2 cellular contexts compared by ENCODE assay signal in the genomic region with DNA sequence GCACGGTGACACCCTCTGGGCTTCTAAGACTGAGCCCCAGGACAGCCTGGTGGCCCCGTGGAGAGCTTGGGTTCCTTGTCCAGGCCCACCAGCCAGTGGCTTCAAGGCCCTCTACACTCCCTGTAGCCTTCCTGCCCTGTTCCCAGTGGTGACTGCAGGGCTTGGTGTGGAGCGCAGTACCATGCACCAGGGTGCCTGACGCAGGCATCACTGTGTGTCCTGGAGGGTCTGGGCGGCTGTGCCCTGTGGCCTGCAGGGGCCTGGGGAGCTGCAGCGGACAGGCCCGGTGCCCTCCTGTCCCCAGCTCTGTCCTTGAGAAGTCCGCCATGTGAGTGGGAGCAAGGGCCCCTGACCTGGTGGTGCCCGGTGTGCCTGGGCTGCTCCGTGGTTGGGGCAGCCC.
TF ChIP-seq lines count a peak whose summit lies in the region.

No MANE protein-coding gene starts in this region.

TF ChIP-seq in HepG2, 621 proteins besides CTCF, POLR2A, EP300 and RAD21:
- TF ChIP-seq AGO2 (optimal IDR thresholded peaks at IDR 0.05; ENCODE audit: low read depth, low read length) (peak; percentile 54), ZNF891 (CRISPR knock-in tag; IDR thresholded peaks at IDR 0.05) (no peak)

TF ChIP-seq in K562, 482 proteins besides CTCF, POLR2A, EP300 and RAD21:
- TF ChIP-seq, protein P1, sequence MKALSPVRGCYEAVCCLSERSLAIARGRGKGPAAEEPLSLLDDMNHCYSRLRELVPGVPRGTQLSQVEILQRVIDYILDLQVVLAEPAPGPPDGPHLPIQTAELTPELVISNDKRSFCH (CRISPR knock-in tag; IDR thresholded peaks at IDR 0.05): no peak
- TF ChIP-seq, protein P1 (tag; IDR thresholded peaks at IDR 0.05): no peak
- TF ChIP-seq RBM22 (IDR thresholded peaks at IDR 0.05; ENCODE audit: low read depth, low read length, poor library complexity, severe bottlenecking) (peak; percentile 38), POLR2G (IDR thresholded peaks at IDR 0.05; ENCODE audit: low read depth, low read length) (peak; percentile 52; the same call in 1 of the 2 replicates), STAT5A (IDR thresholded peaks at IDR 0.05; ENCODE audit: borderline replicate concordance, low read length) (no peak), RBFOX2 (IDR thresholded peaks at IDR 0.05; ENCODE audit: low read depth, low read length) (0 out of 2 replicates have a peak, but pooled peaks have one; percentile 11)
